18 cellular contexts compared by ENCODE assay signal in genomic region chr16:87691686-87692079, GRCh38.
"Had no signal": no experiment of that assay in that cellular context is flagged by ENCODE, and none has a peak within 500 bp of the region (broad histone marks: within the 10 kb centered on the region; RNA-seq: fewer than 3 reads in every experiment).

No MANE protein-coding gene starts in this region.

- H3K27ac Mint-ChIP-seq: activated B cell treated with CpG ODN at 0.5 μM for 24 hours; activated CD8-positive, alpha-beta T cell treated with anti-CD3 and anti-CD28 coated beads for 36 hours; activated naive CD4-positive, alpha-beta T cell treated with anti-CD3 and anti-CD28 coated beads, Interleukin-2, amount 10 ng/mL, durations not matched to agents 7 days and 5 days; activated naive CD8-positive, alpha-beta T cell treated with anti-CD3 and anti-CD28 coated beads, Interleukin-2, amount 50 U/mL, for 24 hours; naive thymus-derived CD4-positive, alpha-beta T cell had no signal

- H3K4me1 ChIP-seq: pancreas had no signal

- H3K4me3 Mint-ChIP-seq: activated B cell treated with CpG ODN at 0.5 μM for 24 hours; activated CD8-positive, alpha-beta T cell treated with anti-CD3 and anti-CD28 coated beads for 36 hours; activated naive CD4-positive, alpha-beta T cell treated with anti-CD3 and anti-CD28 coated beads, Interleukin-2, amount 10 ng/mL, durations not matched to agents 7 days and 5 days; activated naive CD8-positive, alpha-beta T cell treated with anti-CD3 and anti-CD28 coated beads, Interleukin-2, amount 50 U/mL, for 24 hours; naive thymus-derived CD4-positive, alpha-beta T cell; stimulated activated naive B cell treated with anti-CD40 and anti-IgM and Interleukin-4, amounts not matched to agents 10 μg/mL and 1 μg/mL and 100 μg/mL, for 72 hours had no signal

- ATAC-seq: activated CD8-positive, alpha-beta T cell treated with anti-CD3 and anti-CD28 coated beads for 36 hours; activated naive CD8-positive, alpha-beta T cell treated with anti-CD3 and anti-CD28 coated beads, Interleukin-2, amount 50 U/mL, for 24 hours; heart right ventricle; naive thymus-derived CD4-positive, alpha-beta T cell; pancreas had no signal

- H3K27me3 ChIP-seq: pancreas had no signal

- H3K4me3 ChIP-seq: heart right ventricle, pancreas had no signal

- H3K9me3 ChIP-seq: heart right ventricle, pancreas had no signal

- H3K9me3 Mint-ChIP-seq: activated B cell treated with CpG ODN at 0.5 μM for 24 hours; activated CD8-positive, alpha-beta T cell treated with anti-CD3 and anti-CD28 coated beads for 36 hours; activated naive CD4-positive, alpha-beta T cell treated with anti-CD3 and anti-CD28 coated beads, Interleukin-2, amount 10 ng/mL, durations not matched to agents 7 days and 5 days; activated naive CD8-positive, alpha-beta T cell treated with anti-CD3 and anti-CD28 coated beads, Interleukin-2, amount 50 U/mL, for 24 hours; naive thymus-derived CD4-positive, alpha-beta T cell; stimulated activated naive B cell treated with anti-CD40 and anti-IgM and Interleukin-4, amounts not matched to agents 10 μg/mL and 1 μg/mL and 100 μg/mL, for 72 hours had no signal

- H3K27ac ChIP-seq: heart right ventricle, pancreas had no signal

- H3K27me3 Mint-ChIP-seq: activated B cell treated with CpG ODN at 0.5 μM for 24 hours; activated CD8-positive, alpha-beta T cell treated with anti-CD3 and anti-CD28 coated beads for 36 hours; activated naive CD8-positive, alpha-beta T cell treated with anti-CD3 and anti-CD28 coated beads, Interleukin-2, amount 50 U/mL, for 24 hours; naive thymus-derived CD4-positive, alpha-beta T cell had no signal

- DNase-seq: activated B cell treated with CpG ODN at 0.5 μM for 24 hours; activated CD4-positive, alpha-beta T cell treated with anti-CD3 and anti-CD28 coated beads for 4 hours; activated CD8-positive, alpha-beta T cell treated with anti-CD3 and anti-CD28 coated beads for 36 hours; activated effector memory CD4-positive, alpha-beta T cell treated with Interleukin-2 at 50 U/mL for 16 hours; activated naive CD4-positive, alpha-beta T cell treated with anti-CD3 and anti-CD28 coated beads, Interleukin-2, amount 10 ng/mL, durations not matched to agents 7 days and 5 days; activated naive CD8-positive, alpha-beta T cell treated with anti-CD3 and anti-CD28 coated beads, Interleukin-2, amount 50 U/mL, for 24 hours; activated T-cell treated with anti-CD3 and anti-CD28 coated beads, Interleukin-2, amount 50 U/mL, for 48 hours; aorta; cerebellar nuclear complex; cortex of kidney; erythroblast; heart right ventricle; mesenchymal stem cell; naive thymus-derived CD4-positive, alpha-beta T cell; pancreas; stimulated activated naive B cell treated with anti-CD40 and anti-IgM and Interleukin-4, amounts not matched to agents 10 μg/mL and 1 μg/mL and 100 μg/mL, for 72 hours; T-helper 1 cell; T-helper 9 cell had no signal

- H3K4me1 Mint-ChIP-seq: activated B cell treated with CpG ODN at 0.5 μM for 24 hours; activated naive CD4-positive, alpha-beta T cell treated with anti-CD3 and anti-CD28 coated beads, Interleukin-2, amount 10 ng/mL, durations not matched to agents 7 days and 5 days; activated naive CD8-positive, alpha-beta T cell treated with anti-CD3 and anti-CD28 coated beads, Interleukin-2, amount 50 U/mL, for 24 hours had no signal
